In genomic region chr22:37912171-37912570, GRCh38 we compare ENCODE assay signal across 20 cellular contexts. TPM values are rescaled to one million over a fixed set of nuclear protein-coding genes. Genes with fewer than 3 reads are reported as not detected.
DNase-seq lines count a peak whose midpoint lies in the region; ATAC-seq, FAIRE-seq and TF ChIP-seq lines count a peak whose summit lies in the region.
"Had no signal": no experiment of that assay in that cellular context is flagged by ENCODE, and none has a peak within 500 bp of the region (broad histone marks: within the 10 kb centered on the region; RNA-seq: fewer than 3 reads in every experiment).

No MANE protein-coding gene starts in this region.

- peaks cover 2% of the 10 kb centered on the region for H3K36me3 Mint-ChIP-seq in activated CD8-positive, alpha-beta T cell treated with anti-CD3 and anti-CD28 coated beads for 36 hours (ENCODE audit: low read depth)
- no peaks in the 10 kb centered on the region for H3K36me3 Mint-ChIP-seq in neural crest cell (ENCODE audit: low read depth)
- H3K36me3 Mint-ChIP-seq: activated naive CD4-positive, alpha-beta T cell treated with anti-CD3 and anti-CD28 coated beads, Interleukin-2, amount 50 U/mL, for 24 hours had no signal

- CTCF ChIA-PET in activated CD8-positive, alpha-beta T cell treated with anti-CD3 and anti-CD28 coated beads for 36 hours (lab: Charles Lee) = interaction anchor here (0.8 kb wide), 1 partner anchor 22 kb away, joined by 3 read pairs; no protein-coding TSS in a partner anchor

- no peak overlapping the region for H3K4me3 Mint-ChIP-seq in activated CD8-positive, alpha-beta T cell treated with anti-CD3 and anti-CD28 coated beads for 36 hours
- H3K4me3 Mint-ChIP-seq in neural crest cell = no peak overlapping the region
- H3K4me3 Mint-ChIP-seq: activated naive CD4-positive, alpha-beta T cell treated with anti-CD3 and anti-CD28 coated beads, Interleukin-2, amount 50 U/mL, for 24 hours; CD8-positive, alpha-beta memory T cell had no signal

- H3K4me1 ChIP-seq in heart left ventricle (peaks cover 0 to 46% (median 26%) of the 10 kb centered on the region in 12 donors), upper lobe of left lung (peaks cover 10 to 43% (median 15%) of the 10 kb centered on the region in 4 donors)

- H3K27ac ChIP-seq in heart left ventricle (peak overlapping the region in 10 of 12 donors; percentile 41 to 89 (median 68)), upper lobe of left lung (peak overlapping the region in 3 of 4 donors; percentile 15 to 32 (median 24)), caudate nucleus (ENCODE audit: low read depth, low read length) (no peak overlapping the region)
- H3K27ac ChIP-seq: GM23248 had no signal

- no peak for DNase-seq in heart left ventricle
- no peak for DNase-seq in left ventricle myocardium superior
- DNase-seq in activated CD8-positive, alpha-beta T cell treated with anti-CD3 and anti-CD28 coated beads for 36 hours = peak; percentile 45
- no peak for DNase-seq in neural crest cell (ENCODE audit: low read depth, low spot score)
- no peak for DNase-seq in upper lobe of left lung
- DNase-seq in cerebellar cortex (ENCODE audit: low spot score) = no peak
- no peak for DNase-seq in D721Med (ENCODE audit: insufficient read length, low spot score)
- DNase-seq in caudate nucleus (lab: John Stamatoyannopoulos, UW) = no peak
- DNase-seq: CD8-positive, alpha-beta memory T cell; effector memory CD4-positive, alpha-beta T cell; GM23248; MG63; midbrain; NCI-H1436 treated with DMSO at 0.1 percent for 48 hours; NCI-H2171; NCI-H526 had no signal

- H3K9me3 Mint-ChIP-seq in activated CD8-positive, alpha-beta T cell treated with anti-CD3 and anti-CD28 coated beads for 36 hours = no peaks in the 10 kb centered on the region
- H3K9me3 Mint-ChIP-seq in neural crest cell = no peaks in the 10 kb centered on the region
- H3K9me3 Mint-ChIP-seq: activated naive CD4-positive, alpha-beta T cell treated with anti-CD3 and anti-CD28 coated beads, Interleukin-2, amount 50 U/mL, for 24 hours; CD8-positive, alpha-beta memory T cell had no signal

- intact Hi-C loops in heart left ventricle (cut with DNase I) = no loop called here
- intact Hi-C loops in left ventricle myocardium superior (cut with micrococcal nuclease) = no loop called here
- intact Hi-C loops in activated CD8-positive, alpha-beta T cell treated with anti-CD3 and anti-CD28 coated beads for 36 hours (cut with micrococcal nuclease) = no loop called here

- peaks cover 0 to 47% (median 37%) of the 10 kb centered on the region in 9 donors for H3K36me3 ChIP-seq in heart left ventricle
- peaks cover 7 to 36% (median 28%) of the 10 kb centered on the region in 4 donors for H3K36me3 ChIP-seq in upper lobe of left lung

- no peak for TF ChIP-seq CTCF in heart left ventricle (IDR thresholded peaks at IDR 0.05)
- TF ChIP-seq CTCF in activated CD8-positive, alpha-beta T cell treated with anti-CD3 and anti-CD28 coated beads for 36 hours (IDR thresholded peaks at IDR 0.05) = no peak
- TF ChIP-seq CTCF in neural crest cell (conservative IDR thresholded peaks at IDR 0.05) = no peak
- no peak for TF ChIP-seq CTCF in upper lobe of left lung (IDR thresholded peaks at IDR 0.05)
- TF ChIP-seq CTCF in D721Med (IDR thresholded peaks at IDR 0.05; ENCODE audit: insufficient read depth, missing control alignments) = no peak

- H3K27me3 ChIP-seq in heart left ventricle (no peaks in the 10 kb centered on the region), upper lobe of left lung (no peaks in the 10 kb centered on the region)
- H3K27me3 ChIP-seq: MG63, suprapubic skin had no signal

- no peak for FAIRE-seq in D721Med (lab: Jason Lieb, UNC)
- FAIRE-seq: GM12891, TTC549 had no signal

- no peak for TF ChIP-seq EP300 in upper lobe of left lung (IDR thresholded peaks at IDR 0.05)

- no peak for ATAC-seq in heart left ventricle
- ATAC-seq in left ventricle myocardium superior = no peak
- peak; percentile 81 for ATAC-seq in activated CD8-positive, alpha-beta T cell treated with anti-CD3 and anti-CD28 coated beads for 36 hours
- peak in 1 of 2 donors; percentile 15 for ATAC-seq in upper lobe of left lung (ENCODE audit: low FRiP score in 2 of 2)

- H3K9me3 ChIP-seq in heart left ventricle (no peaks in the 10 kb centered on the region), upper lobe of left lung (no peaks in the 10 kb centered on the region)
- H3K9me3 ChIP-seq: MG63, suprapubic skin had no signal

- POLR2A ChIA-PET in activated CD8-positive, alpha-beta T cell treated with anti-CD3 and anti-CD28 coated beads for 36 hours (lab: Charles Lee) = interaction anchor here (0.6 kb wide), 1 partner anchor 38 kb away, joined by 3 read pairs; no protein-coding TSS in a partner anchor

- TF ChIP-seq POLR2A in heart left ventricle (IDR thresholded peaks at IDR 0.05) = no peak
- TF ChIP-seq POLR2A in upper lobe of left lung (IDR thresholded peaks at IDR 0.05) = no peak

- H3K4me1 Mint-ChIP-seq in activated CD8-positive, alpha-beta T cell treated with anti-CD3 and anti-CD28 coated beads for 36 hours (ENCODE audit: low read depth) = peaks cover 29% of the 10 kb centered on the region
- H3K4me1 Mint-ChIP-seq in neural crest cell = peaks cover 39% of the 10 kb centered on the region

- H3K4me3 ChIP-seq in heart left ventricle = no peak overlapping the region
- H3K4me3 ChIP-seq in upper lobe of left lung = no peak overlapping the region
- H3K4me3 ChIP-seq: GM23248, MG63, suprapubic skin had no signal

- H3K27me3 Mint-ChIP-seq in activated CD8-positive, alpha-beta T cell treated with anti-CD3 and anti-CD28 coated beads for 36 hours = no peaks in the 10 kb centered on the region
- no peaks in the 10 kb centered on the region for H3K27me3 Mint-ChIP-seq in neural crest cell (ENCODE audit: low read depth)
- H3K27me3 Mint-ChIP-seq: activated naive CD4-positive, alpha-beta T cell treated with anti-CD3 and anti-CD28 coated beads, Interleukin-2, amount 50 U/mL, for 24 hours; CD8-positive, alpha-beta memory T cell had no signal

- H3K27ac Mint-ChIP-seq in activated CD8-positive, alpha-beta T cell treated with anti-CD3 and anti-CD28 coated beads for 36 hours = peak overlapping the region; percentile 32
- H3K27ac Mint-ChIP-seq in neural crest cell (ENCODE audit: unreplicated experiment) = peak overlapping the region; percentile 27
- H3K27ac Mint-ChIP-seq: activated naive CD4-positive, alpha-beta T cell treated with anti-CD3 and anti-CD28 coated beads, Interleukin-2, amount 50 U/mL, for 24 hours had no signal

- WGBS in heart left ventricle, 4 donors = 72 to 89% (median 80%) methylated on average over 8 of the region's 8 CpGs
- 86 to 88% methylated on average over 4 to 8 of the region's 8 CpGs for WGBS in upper lobe of left lung, 2 donors

RNA-seq across cellular contexts. Expression of gene MICALL1, which starts 6.1 kb away (rescaled TPM):
- total RNA-seq in heart left ventricle = 10 to 100 TPM; 15.8 to 40.7 (median 17.8) TPM
- polyA plus RNA-seq in heart left ventricle = 10 to 100 TPM; 10.6 to 21.3 TPM
- 20.1 TPM for total RNA-seq in left ventricle myocardium superior
- total RNA-seq in activated CD8-positive, alpha-beta T cell treated with anti-CD3 and anti-CD28 coated beads for 36 hours = 10 to 100 TPM; 10.2 to 11.8 TPM
- 49.1 and 54.4 TPM in 2 replicates for total RNA-seq in neural crest cell
- 10 to 100 TPM; 24.3 to 47.1 (median 37.3) TPM for total RNA-seq in upper lobe of left lung

RNA-seq across cellular contexts. Expression of gene C22orf23, which starts 41.2 kb away (rescaled TPM):
- under 1 TPM in 7 of 9 donors, not detected in 2; 0.16 to 0.80 (median 0.44) TPM for total RNA-seq in heart left ventricle
- polyA plus RNA-seq in heart left ventricle = under 1 TPM; 0.37 to 0.65 TPM
- 0.30 TPM for total RNA-seq in left ventricle myocardium superior
- total RNA-seq in activated CD8-positive, alpha-beta T cell treated with anti-CD3 and anti-CD28 coated beads for 36 hours = not detected
- 0.79 and 1.5 TPM in 2 replicates for total RNA-seq in neural crest cell
- 1 to 10 TPM in 3 of 6 donors, under 1 TPM in 2, not detected in 1; 0.46 to 7.2 (median 1.2) TPM for total RNA-seq in upper lobe of left lung
- total RNA-seq: suprapubic skin had no signal
- polyA plus RNA-seq: CD8-positive, alpha-beta memory T cell had no signal

RNA-seq across cellular contexts. Expression of gene POLR2F, which starts 41.3 kb away (rescaled TPM):
- 100 to 1,000 TPM in 1 of 9 donors, 10 to 100 TPM in 8; 60.7 to 120 (median 77.5) TPM for total RNA-seq in heart left ventricle
- 100 to 1,000 TPM; 140 to 218 TPM for polyA plus RNA-seq in heart left ventricle
- 90.7 TPM for total RNA-seq in left ventricle myocardium superior
- total RNA-seq in activated CD8-positive, alpha-beta T cell treated with anti-CD3 and anti-CD28 coated beads for 36 hours = 10 to 100 TPM; 82.2 to 85.4 TPM
- 137 and 143 TPM in 2 replicates for total RNA-seq in neural crest cell
- total RNA-seq in upper lobe of left lung = 100 to 1,000 TPM in 2 of 6 donors, 10 to 100 TPM in 4; 48.9 to 152 (median 71.7) TPM
